Comparison of ENCODE assay signal across 1 cellular context in the genomic region with DNA sequence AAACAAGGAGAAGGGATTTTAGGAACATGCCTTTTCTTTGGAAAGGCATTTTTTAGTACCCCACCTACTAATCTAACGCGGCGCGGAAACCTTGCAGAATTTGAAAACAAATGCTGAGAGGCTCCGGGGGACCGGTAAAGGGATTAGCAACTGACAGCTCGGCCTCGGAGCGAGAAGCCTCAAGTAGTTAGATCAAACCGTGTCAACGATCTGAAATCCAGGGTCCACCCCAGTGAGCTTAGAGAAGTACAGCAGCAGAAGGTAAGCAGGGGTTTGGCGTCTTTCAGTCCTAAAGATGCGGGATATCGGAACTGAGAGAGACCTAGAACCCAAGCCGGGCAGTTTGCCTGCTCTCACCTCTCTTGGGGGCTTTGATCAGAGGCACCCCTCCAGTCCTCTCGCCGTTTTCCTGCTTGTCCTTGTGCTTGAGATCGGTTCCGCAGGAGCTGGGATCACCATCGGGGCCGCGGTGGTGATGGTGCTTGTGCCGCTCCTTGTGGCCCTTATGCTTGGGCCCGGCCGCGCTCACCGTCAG.
TF ChIP-seq lines count a peak whose summit lies in the region.

No MANE protein-coding gene starts in this region.

TF ChIP-seq in HepG2, 621 proteins besides CTCF, POLR2A, EP300 and RAD21 (continued from another document):
- TF ChIP-seq LBX2 (CRISPR knock-in tag; IDR thresholded peaks at IDR 0.05; ENCODE audit: borderline replicate concordance) (no peak), JDP2 (CRISPR knock-in tag; IDR thresholded peaks at IDR 0.05; ENCODE audit: borderline replicate concordance) (no peak; the same call in 1 of the 2 replicates), SIN3B (IDR thresholded peaks at IDR 0.05; ENCODE audit: low read length) (no peak)
- TF ChIP-seq, protein P1, sequence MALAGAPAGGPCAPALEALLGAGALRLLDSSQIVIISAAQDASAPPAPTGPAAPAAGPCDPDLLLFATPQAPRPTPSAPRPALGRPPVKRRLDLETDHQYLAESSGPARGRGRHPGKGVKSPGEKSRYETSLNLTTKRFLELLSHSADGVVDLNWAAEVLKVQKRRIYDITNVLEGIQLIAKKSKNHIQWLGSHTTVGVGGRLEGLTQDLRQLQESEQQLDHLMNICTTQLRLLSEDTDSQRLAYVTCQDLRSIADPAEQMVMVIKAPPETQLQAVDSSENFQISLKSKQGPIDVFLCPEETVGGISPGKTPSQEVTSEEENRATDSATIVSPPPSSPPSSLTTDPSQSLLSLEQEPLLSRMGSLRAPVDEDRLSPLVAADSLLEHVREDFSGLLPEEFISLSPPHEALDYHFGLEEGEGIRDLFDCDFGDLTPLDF (CRISPR knock-in tag; IDR thresholded peaks at IDR 0.05) = no peak
TF ChIP-seq in HepG2: peak in this region for 15.
